Comparison of ENCODE assay signal across 10 cellular contexts in the genomic region with DNA sequence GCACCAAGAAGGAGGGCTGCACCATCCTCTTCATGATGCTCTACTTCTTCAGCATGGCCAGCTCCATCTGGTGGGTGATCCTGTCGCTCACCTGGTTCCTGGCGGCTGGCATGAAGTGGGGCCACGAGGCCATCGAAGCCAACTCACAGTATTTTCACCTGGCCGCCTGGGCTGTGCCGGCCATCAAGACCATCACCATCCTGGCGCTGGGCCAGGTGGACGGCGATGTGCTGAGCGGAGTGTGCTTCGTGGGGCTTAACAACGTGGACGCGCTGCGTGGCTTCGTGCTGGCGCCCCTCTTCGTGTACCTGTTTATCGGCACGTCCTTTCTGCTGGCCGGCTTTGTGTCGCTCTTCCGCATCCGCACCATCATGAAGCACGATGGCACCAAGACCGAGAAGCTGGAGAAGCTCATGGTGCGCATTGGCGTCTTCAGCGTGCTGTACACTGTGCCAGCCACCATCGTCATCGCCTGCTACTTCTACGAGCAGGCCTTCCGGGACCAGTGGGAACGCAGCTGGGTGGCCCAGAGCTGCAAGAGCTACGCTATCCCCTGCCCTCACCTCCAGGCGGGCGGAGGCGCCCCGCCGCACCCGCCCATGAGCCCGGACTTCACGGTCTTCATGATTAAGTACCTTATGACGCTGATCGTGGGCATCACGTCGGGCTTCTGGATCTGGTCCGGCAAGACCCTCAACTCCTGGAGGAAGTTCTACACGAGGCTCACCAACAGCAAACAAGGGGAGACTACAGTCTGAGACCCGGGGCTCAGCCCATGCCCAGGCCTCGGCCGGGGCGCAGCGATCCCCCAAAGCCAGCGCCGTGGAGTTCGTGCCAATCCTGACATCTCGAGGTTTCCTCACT. TPM values are rescaled to one million over a fixed set of nuclear protein-coding genes. Genes with fewer than 3 reads are reported as not detected.
A peak's percentile ranks its signal among the peaks of the same experiment; 100 is the strongest.
DNase-seq lines count a peak whose midpoint lies in the region; ATAC-seq and TF ChIP-seq lines count a peak whose summit lies in the region.
"Had no signal": no experiment of that assay in that cellular context is flagged by ENCODE, and none has a peak within 500 bp of the region (broad histone marks: within the 10 kb centered on the region; RNA-seq: fewer than 3 reads in every experiment).

No MANE protein-coding gene starts in this region.

- H3K27ac ChIP-seq in VCaP = peak overlapping the region; percentile 86; the same call in 1 of the 2 replicates
- H3K27ac ChIP-seq in cardiac muscle cell = no peak overlapping the region
- no peak overlapping the region for H3K27ac ChIP-seq in psoas muscle
- H3K27ac ChIP-seq: neutrophil had no signal

- ATAC-seq in psoas muscle (no peak), GM19397 (IDR thresholded peaks at IDR 0.05; ENCODE audit: unreplicated experiment) (no peak), GM21786 (IDR thresholded peaks at IDR 0.05; ENCODE audit: unreplicated experiment) (no peak)

- H3K27me3 ChIP-seq in cardiac muscle cell (peaks cover 61% of the 10 kb centered on the region), psoas muscle (ENCODE audit: insufficient read depth in 3 of 3, low read length in 2 of 3) (no peaks in the 10 kb centered on the region)

- TF ChIP-seq CTCF in VCaP (conservative IDR thresholded peaks at IDR 0.05) (no peak), cardiac muscle cell (IDR thresholded peaks at IDR 0.05; ENCODE audit: low read depth, low read length) (no peak), psoas muscle (IDR thresholded peaks at IDR 0.05) (no peak)

- DNase-seq in DMS79 treated with DMSO at 0.1 percent for 48 hours (lab: John Stamatoyannopoulos, UW) (peak; percentile 63), cardiac muscle cell (ENCODE audit: low read depth in 1 of 2, low spot score in 1 of 2) (peak; percentile 11 to 47), psoas muscle (peak; percentile 16 to 59), EL (no peak), inferior parietal cortex (ENCODE audit: extremely low spot score) (no peak)
- DNase-seq: SIG-M5 had no signal

- intact Hi-C loops in psoas muscle (cut with DNase I) = loop anchor here in 1 of 2 donors (10.0 kb wide), 1 partner anchor 181 kb away; no protein-coding TSS in a partner anchor

- 70 to 81% (median 79%) methylated on average over 58 of the region's 58 CpGs for WGBS in psoas muscle, 3 donors

- H3K36me3 ChIP-seq in cardiac muscle cell = no peaks in the 10 kb centered on the region
- no peaks in the 10 kb centered on the region for H3K36me3 ChIP-seq in psoas muscle (ENCODE audit: insufficient read depth in 1 of 2, low read depth in 1 of 2)
- H3K36me3 ChIP-seq: neutrophil had no signal

- H3K4me1 ChIP-seq in cardiac muscle cell (ENCODE audit: low read depth) (peaks cover 10% of the 10 kb centered on the region), psoas muscle (peaks cover 23% of the 10 kb centered on the region)

- H3K4me3 ChIP-seq in cardiac muscle cell = peak overlapping the region; percentile 69
- peak overlapping the region; percentile 71 for H3K4me3 ChIP-seq in psoas muscle

- no peaks in the 10 kb centered on the region for H3K9me3 ChIP-seq in cardiac muscle cell (ENCODE audit: low read depth)
- no peaks in the 10 kb centered on the region for H3K9me3 ChIP-seq in psoas muscle
- H3K9me3 ChIP-seq: neutrophil had no signal

RNA-seq across cellular contexts. Expression of gene FZD1, which starts 2.1 kb away (rescaled TPM):
- total RNA-seq in cardiac muscle cell (14.9 and 19.0 TPM in 2 replicates), psoas muscle (1 to 10 TPM; 1.6 to 2.5 (median 2.1) TPM)
- polyA plus RNA-seq in cardiac muscle cell (11.2 and 14.2 TPM in 2 replicates), psoas muscle (1 to 10 TPM in 2 of 3 donors, under 1 TPM in 1; 0.90 to 2.2 (median 1.4) TPM)

Comparison
In these comparisons a context has a peak if more than half of its experiments do, and no peak if none do; other contexts are left out.
1. DNase-seq: peak in DMS79 treated with DMSO at 0.1 percent for 48 hours (single experiment), cardiac muscle cell (2 of 2) and psoas muscle (2 of 2); none in EL (single experiment) and inferior parietal cortex (single experiment).